In the genomic region with DNA sequence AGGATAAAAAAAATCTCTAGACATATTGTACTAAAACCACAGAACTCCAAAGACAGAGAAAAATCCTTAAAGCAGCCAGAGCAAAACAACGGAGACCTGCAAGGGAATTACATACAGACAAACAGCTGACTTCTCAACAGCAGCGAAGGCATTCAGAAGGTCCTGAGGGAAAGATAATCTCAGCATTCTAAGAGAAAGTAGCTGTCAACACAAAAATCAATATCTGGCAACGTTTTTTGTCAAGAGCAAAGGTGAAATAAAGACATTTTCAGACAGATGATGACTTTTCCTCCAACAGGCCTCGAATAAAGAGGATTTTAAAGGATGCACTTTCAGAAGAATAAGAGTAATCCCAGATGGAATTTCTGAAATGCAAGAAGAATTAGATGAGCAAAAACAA, we compare ENCODE assay signal across 1 cellular context.
TF ChIP-seq lines count a peak whose summit lies in the region.

No MANE protein-coding gene starts in this region.

TF ChIP-seq in HepG2, 621 proteins besides CTCF, POLR2A, EP300 and RAD21 (continued from another document and continues in another):
- TF ChIP-seq, protein P1, sequence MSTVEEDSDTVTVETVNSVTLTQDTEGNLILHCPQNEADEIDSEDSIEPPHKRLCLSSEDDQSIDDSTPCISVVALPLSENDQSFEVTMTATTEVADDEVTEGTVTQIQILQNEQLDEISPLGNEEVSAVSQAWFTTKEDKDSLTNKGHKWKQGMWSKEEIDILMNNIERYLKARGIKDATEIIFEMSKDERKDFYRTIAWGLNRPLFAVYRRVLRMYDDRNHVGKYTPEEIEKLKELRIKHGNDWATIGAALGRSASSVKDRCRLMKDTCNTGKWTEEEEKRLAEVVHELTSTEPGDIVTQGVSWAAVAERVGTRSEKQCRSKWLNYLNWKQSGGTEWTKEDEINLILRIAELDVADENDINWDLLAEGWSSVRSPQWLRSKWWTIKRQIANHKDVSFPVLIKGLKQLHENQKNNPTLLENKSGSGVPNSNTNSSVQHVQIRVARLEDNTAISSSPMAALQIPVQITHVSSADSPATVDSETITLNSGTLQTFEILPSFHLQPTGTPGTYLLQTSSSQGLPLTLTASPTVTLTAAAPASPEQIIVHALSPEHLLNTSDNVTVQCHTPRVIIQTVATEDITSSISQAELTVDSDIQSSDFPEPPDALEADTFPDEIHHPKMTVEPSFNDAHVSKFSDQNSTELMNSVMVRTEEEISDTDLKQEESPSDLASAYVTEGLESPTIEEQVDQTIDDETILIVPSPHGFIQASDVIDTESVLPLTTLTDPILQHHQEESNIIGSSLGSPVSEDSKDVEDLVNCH (CRISPR knock-in tag; IDR thresholded peaks at IDR 0.05) = no peak
- TF ChIP-seq, protein P2, sequence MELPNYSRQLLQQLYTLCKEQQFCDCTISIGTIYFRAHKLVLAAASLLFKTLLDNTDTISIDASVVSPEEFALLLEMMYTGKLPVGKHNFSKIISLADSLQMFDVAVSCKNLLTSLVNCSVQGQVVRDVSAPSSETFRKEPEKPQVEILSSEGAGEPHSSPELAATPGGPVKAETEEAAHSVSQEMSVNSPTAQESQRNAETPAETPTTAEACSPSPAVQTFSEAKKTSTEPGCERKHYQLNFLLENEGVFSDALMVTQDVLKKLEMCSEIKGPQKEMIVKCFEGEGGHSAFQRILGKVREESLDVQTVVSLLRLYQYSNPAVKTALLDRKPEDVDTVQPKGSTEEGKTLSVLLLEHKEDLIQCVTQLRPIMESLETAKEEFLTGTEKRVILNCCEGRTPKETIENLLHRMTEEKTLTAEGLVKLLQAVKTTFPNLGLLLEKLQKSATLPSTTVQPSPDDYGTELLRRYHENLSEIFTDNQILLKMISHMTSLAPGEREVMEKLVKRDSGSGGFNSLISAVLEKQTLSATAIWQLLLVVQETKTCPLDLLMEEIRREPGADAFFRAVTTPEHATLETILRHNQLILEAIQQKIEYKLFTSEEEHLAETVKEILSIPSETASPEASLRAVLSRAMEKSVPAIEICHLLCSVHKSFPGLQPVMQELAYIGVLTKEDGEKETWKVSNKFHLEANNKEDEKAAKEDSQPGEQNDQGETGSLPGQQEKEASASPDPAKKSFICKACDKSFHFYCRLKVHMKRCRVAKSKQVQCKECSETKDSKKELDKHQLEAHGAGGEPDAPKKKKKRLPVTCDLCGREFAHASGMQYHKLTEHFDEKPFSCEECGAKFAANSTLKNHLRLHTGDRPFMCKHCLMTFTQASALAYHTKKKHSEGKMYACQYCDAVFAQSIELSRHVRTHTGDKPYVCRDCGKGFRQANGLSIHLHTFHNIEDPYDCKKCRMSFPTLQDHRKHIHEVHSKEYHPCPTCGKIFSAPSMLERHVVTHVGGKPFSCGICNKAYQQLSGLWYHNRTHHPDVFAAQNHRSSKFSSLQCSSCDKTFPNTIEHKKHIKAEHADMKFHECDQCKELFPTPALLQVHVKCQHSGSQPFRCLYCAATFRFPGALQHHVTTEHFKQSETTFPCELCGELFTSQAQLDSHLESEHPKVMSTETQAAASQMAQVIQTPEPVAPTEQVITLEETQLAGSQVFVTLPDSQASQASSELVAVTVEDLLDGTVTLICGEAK (IDR thresholded peaks at IDR 0.05) = no peak
- TF ChIP-seq, protein P2 (CRISPR knock-in tag; IDR thresholded peaks at IDR 0.05) = no peak
- TF ChIP-seq DR1 (CRISPR knock-in tag; IDR thresholded peaks at IDR 0.05) = no peak
- TF ChIP-seq TEAD3 (CRISPR knock-in tag; optimal IDR thresholded peaks at IDR 0.05; ENCODE audit: borderline replicate concordance) = peak; percentile 67
- no peak for TF ChIP-seq CBX1 (IDR thresholded peaks at IDR 0.05; ENCODE audit: low read depth)
- TF ChIP-seq ATF7-NPFF (CRISPR knock-in tag; IDR thresholded peaks at IDR 0.05; ENCODE audit: low read depth) = no peak
- TF ChIP-seq FOSL2 (CRISPR knock-in tag; IDR thresholded peaks at IDR 0.05) = no peak
- TF ChIP-seq ELF3 (CRISPR knock-in tag; IDR thresholded peaks at IDR 0.05) = 0 out of 2 replicates have a peak, but pooled peaks have one; percentile 27
- peak; percentile 69; the same call in 1 of the 2 replicates for TF ChIP-seq ZNF317 (CRISPR knock-in tag; IDR thresholded peaks at IDR 0.05)
- no peak for TF ChIP-seq MTF1 (CRISPR knock-in tag; IDR thresholded peaks at IDR 0.05)
- TF ChIP-seq HNF4A (CRISPR knock-in tag; IDR thresholded peaks at IDR 0.05) = peak; percentile 80
- TF ChIP-seq SOX6 (IDR thresholded peaks at IDR 0.05) = no peak
- peak; percentile 73; the same call in 1 of the 2 replicates for TF ChIP-seq SOX6 (CRISPR knock-in tag; IDR thresholded peaks at IDR 0.05)
- TF ChIP-seq CHD2 (IDR thresholded peaks at IDR 0.05; ENCODE audit: low read depth, low read length) = no peak
- TF ChIP-seq KDM1A (CRISPR knock-in tag; IDR thresholded peaks at IDR 0.05) = no peak
- TF ChIP-seq, protein P3, sequence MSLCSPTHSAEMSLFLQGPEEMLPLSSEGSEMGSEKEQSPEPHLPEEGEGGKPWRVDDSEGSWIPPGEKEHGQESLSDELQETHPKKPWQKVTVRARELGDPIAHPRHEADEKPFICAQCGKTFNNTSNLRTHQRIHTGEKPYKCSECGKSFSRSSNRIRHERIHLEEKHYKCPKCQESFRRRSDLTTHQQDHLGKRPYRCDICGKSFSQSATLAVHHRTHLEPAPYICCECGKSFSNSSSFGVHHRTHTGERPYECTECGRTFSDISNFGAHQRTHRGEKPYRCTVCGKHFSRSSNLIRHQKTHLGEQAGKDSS (CRISPR knock-in tag; IDR thresholded peaks at IDR 0.05; ENCODE audit: borderline replicate concordance, low read depth) = no peak
- TF ChIP-seq, protein P4, sequence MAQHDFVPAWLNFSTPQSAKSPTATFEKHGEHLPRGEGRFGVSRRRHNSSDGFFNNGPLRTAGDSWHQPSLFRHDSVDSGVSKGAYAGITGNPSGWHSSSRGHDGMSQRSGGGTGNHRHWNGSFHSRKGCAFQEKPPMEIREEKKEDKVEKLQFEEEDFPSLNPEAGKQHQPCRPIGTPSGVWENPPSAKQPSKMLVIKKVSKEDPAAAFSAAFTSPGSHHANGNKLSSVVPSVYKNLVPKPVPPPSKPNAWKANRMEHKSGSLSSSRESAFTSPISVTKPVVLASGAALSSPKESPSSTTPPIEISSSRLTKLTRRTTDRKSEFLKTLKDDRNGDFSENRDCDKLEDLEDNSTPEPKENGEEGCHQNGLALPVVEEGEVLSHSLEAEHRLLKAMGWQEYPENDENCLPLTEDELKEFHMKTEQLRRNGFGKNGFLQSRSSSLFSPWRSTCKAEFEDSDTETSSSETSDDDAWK (CRISPR knock-in tag; IDR thresholded peaks at IDR 0.05) = no peak
- TF ChIP-seq ZNF225 (CRISPR knock-in tag; IDR thresholded peaks at IDR 0.05) = no peak
- TF ChIP-seq, protein P5, sequence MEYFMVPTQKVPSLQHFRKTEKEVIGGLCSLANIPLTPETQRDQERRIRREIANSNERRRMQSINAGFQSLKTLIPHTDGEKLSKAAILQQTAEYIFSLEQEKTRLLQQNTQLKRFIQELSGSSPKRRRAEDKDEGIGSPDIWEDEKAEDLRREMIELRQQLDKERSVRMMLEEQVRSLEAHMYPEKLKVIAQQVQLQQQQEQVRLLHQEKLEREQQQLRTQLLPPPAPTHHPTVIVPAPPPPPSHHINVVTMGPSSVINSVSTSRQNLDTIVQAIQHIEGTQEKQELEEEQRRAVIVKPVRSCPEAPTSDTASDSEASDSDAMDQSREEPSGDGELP (IDR thresholded peaks at IDR 0.05; ENCODE audit: borderline replicate concordance, low read depth) = peak; percentile 84
- TF ChIP-seq, protein P6, sequence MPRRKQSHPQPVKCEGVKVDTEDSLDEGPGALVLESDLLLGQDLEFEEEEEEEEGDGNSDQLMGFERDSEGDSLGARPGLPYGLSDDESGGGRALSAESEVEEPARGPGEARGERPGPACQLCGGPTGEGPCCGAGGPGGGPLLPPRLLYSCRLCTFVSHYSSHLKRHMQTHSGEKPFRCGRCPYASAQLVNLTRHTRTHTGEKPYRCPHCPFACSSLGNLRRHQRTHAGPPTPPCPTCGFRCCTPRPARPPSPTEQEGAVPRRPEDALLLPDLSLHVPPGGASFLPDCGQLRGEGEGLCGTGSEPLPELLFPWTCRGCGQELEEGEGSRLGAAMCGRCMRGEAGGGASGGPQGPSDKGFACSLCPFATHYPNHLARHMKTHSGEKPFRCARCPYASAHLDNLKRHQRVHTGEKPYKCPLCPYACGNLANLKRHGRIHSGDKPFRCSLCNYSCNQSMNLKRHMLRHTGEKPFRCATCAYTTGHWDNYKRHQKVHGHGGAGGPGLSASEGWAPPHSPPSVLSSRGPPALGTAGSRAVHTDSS (CRISPR knock-in tag; conservative IDR thresholded peaks at IDR 0.05) = no peak
- TF ChIP-seq ZNF263 (CRISPR knock-in tag; IDR thresholded peaks at IDR 0.05) = no peak
- TF ChIP-seq ARID2 (CRISPR knock-in tag; IDR thresholded peaks at IDR 0.05; ENCODE audit: borderline replicate concordance) = no peak
- no peak for TF ChIP-seq ZNF354B (CRISPR knock-in tag; IDR thresholded peaks at IDR 0.05)
- no peak for TF ChIP-seq NR1H2 (CRISPR knock-in tag; IDR thresholded peaks at IDR 0.05; ENCODE audit: borderline replicate concordance, low read depth)
- TF ChIP-seq FOXA3 (CRISPR knock-in tag; IDR thresholded peaks at IDR 0.05) = peak; percentile 78
- TF ChIP-seq, protein P7, sequence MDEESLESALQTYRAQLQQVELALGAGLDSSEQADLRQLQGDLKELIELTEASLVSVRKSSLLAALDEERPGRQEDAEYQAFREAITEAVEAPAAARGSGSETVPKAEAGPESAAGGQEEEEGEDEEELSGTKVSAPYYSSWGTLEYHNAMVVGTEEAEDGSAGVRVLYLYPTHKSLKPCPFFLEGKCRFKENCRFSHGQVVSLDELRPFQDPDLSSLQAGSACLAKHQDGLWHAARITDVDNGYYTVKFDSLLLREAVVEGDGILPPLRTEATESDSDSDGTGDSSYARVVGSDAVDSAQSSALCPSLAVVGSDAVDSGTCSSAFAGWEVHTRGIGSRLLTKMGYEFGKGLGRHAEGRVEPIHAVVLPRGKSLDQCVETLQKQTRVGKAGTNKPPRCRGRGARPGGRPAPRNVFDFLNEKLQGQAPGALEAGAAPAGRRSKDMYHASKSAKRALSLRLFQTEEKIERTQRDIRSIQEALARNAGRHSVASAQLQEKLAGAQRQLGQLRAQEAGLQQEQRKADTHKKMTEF (CRISPR knock-in tag; IDR thresholded peaks at IDR 0.05) = no peak
- TF ChIP-seq, protein P8, sequence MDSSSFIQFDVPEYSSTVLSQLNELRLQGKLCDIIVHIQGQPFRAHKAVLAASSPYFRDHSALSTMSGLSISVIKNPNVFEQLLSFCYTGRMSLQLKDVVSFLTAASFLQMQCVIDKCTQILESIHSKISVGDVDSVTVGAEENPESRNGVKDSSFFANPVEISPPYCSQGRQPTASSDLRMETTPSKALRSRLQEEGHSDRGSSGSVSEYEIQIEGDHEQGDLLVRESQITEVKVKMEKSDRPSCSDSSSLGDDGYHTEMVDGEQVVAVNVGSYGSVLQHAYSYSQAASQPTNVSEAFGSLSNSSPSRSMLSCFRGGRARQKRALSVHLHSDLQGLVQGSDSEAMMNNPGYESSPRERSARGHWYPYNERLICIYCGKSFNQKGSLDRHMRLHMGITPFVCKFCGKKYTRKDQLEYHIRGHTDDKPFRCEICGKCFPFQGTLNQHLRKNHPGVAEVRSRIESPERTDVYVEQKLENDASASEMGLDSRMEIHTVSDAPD (CRISPR knock-in tag; IDR thresholded peaks at IDR 0.05) = no peak
- no peak for TF ChIP-seq FIP1L1 (IDR thresholded peaks at IDR 0.05; ENCODE audit: borderline replicate concordance, insufficient read depth, low read depth, low read length)
- TF ChIP-seq ZFP36 (IDR thresholded peaks at IDR 0.05; ENCODE audit: borderline replicate concordance, low read depth, low read length, partially characterized antibody) = no peak
- TF ChIP-seq FOXO1 (CRISPR knock-in tag; IDR thresholded peaks at IDR 0.05) = peak; percentile 60; the same call in 1 of the 2 replicates
- no peak for TF ChIP-seq PHF8 (CRISPR knock-in tag; IDR thresholded peaks at IDR 0.05)
- TF ChIP-seq NFYB (CRISPR knock-in tag; IDR thresholded peaks at IDR 0.05) = no peak
- TF ChIP-seq, protein P9, sequence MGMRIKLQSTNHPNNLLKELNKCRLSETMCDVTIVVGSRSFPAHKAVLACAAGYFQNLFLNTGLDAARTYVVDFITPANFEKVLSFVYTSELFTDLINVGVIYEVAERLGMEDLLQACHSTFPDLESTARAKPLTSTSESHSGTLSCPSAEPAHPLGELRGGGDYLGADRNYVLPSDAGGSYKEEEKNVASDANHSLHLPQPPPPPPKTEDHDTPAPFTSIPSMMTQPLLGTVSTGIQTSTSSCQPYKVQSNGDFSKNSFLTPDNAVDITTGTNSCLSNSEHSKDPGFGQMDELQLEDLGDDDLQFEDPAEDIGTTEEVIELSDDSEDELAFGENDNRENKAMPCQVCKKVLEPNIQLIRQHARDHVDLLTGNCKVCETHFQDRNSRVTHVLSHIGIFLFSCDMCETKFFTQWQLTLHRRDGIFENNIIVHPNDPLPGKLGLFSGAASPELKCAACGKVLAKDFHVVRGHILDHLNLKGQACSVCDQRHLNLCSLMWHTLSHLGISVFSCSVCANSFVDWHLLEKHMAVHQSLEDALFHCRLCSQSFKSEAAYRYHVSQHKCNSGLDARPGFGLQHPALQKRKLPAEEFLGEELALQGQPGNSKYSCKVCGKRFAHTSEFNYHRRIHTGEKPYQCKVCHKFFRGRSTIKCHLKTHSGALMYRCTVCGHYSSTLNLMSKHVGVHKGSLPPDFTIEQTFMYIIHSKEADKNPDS (CRISPR knock-in tag; IDR thresholded peaks at IDR 0.05) = no peak
- no peak for TF ChIP-seq MYNN (CRISPR knock-in tag; IDR thresholded peaks at IDR 0.05; ENCODE audit: low read depth)
- no peak for TF ChIP-seq ZNF230 (CRISPR knock-in tag; IDR thresholded peaks at IDR 0.05)
- TF ChIP-seq MIXL1 (CRISPR knock-in tag; IDR thresholded peaks at IDR 0.05) = peak; percentile 59; the same call in 1 of the 2 replicates
- TF ChIP-seq FOXA1 (IDR thresholded peaks at IDR 0.05) = no peak
- 0 out of 2 replicates have a peak, but pooled peaks have one; percentile 9 for TF ChIP-seq FOXA1 (CRISPR knock-in tag; IDR thresholded peaks at IDR 0.05)
- TF ChIP-seq CC2D1A (CRISPR knock-in tag; IDR thresholded peaks at IDR 0.05) = no peak
- no peak for TF ChIP-seq ZNF143 (CRISPR knock-in tag; IDR thresholded peaks at IDR 0.05)
